ENCODE assay signal across 8 cellular contexts in the genomic region with DNA sequence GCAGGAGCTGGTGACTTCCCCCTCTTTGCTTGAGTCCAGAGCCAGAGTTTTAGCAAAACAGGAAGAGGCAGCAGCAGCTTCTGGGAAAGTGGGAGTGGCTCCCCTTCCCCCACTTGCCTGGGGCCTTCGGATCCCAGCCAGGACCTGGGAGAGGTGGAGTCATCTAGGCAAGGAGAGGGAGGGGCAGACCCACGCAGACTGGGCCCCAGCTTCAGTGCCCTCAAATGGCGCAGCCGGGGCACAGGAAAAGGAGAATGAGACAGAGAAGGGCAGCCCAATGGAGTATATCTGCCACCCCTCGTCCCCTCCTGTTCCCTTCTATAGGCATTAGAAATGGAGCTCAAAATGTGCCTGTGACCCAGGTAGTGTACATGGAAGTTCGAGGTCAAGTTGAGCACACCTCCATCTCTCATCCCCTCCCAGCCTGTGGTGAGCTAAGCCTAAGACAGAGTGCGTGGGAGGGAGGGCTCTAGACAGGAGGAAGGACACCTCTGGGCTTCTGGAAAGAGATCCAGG.
DNase-seq lines count a peak whose midpoint lies in the region; TF ChIP-seq lines count a peak whose summit lies in the region.

No MANE protein-coding gene starts in this region.

- peaks cover 10% of the 10 kb centered on the region for H3K27me3 Mint-ChIP-seq in nephron progenitor cell (ENCODE audit: low read depth, poor library complexity)

- no peak overlapping the region for H3K4me3 ChIP-seq in epithelial cell of esophagus (ENCODE audit: low read length)

- no peaks in the 10 kb centered on the region for H3K36me3 ChIP-seq in ES-I3 (ENCODE audit: insufficient read depth, low read length)

- TF ChIP-seq CTCF in epithelial cell of esophagus (IDR thresholded peaks at IDR 0.05; ENCODE audit: insufficient read depth, low read depth, low read length, missing control alignments) = no peak
- no peak for TF ChIP-seq CTCF in nephron progenitor cell (IDR thresholded peaks at IDR 0.05)

- no peak overlapping the region for H3K4me3 Mint-ChIP-seq in nephron progenitor cell

- H3K9ac ChIP-seq in ES-I3 (ENCODE audit: low read depth, low read length) = peak overlapping the region; percentile 22; the same call in 1 of the 2 replicates

- DNase-seq in RPMI8226 = peak; percentile 56
- DNase-seq in epithelial cell of esophagus (ENCODE audit: low read depth) = peak; percentile 91
- peak; percentile 50 for DNase-seq in nephron progenitor cell
- no peak for DNase-seq in activated gamma-delta T cell treated with Interleukin-2 at 50 U/mL for 16 hours
- no peak for DNase-seq in NCI-H510A (lab: John Stamatoyannopoulos, UW)
- DNase-seq in activated CD8-positive, alpha-beta memory T cell treated with anti-CD3 and anti-CD28 coated beads, Interleukin-2, amount 50 U/mL, for 48 hours = no peak
- DNase-seq in HuH-7 (ENCODE audit: low spot score) = no peak

- H3K36me3 Mint-ChIP-seq in nephron progenitor cell (ENCODE audit: low read depth) = no peaks in the 10 kb centered on the region

- H3K9me3 Mint-ChIP-seq in nephron progenitor cell = no peaks in the 10 kb centered on the region

- H3K4me1 ChIP-seq in ES-I3 (ENCODE audit: insufficient read depth, low read length) = peaks cover 27% of the 10 kb centered on the region

- peaks cover 91% of the 10 kb centered on the region for H3K4me1 Mint-ChIP-seq in nephron progenitor cell

- H3K9me3 ChIP-seq in ES-I3 (ENCODE audit: control insufficient read depth, insufficient read depth, low read length) = no peaks in the 10 kb centered on the region

- H3K27ac Mint-ChIP-seq in nephron progenitor cell = peak overlapping the region; percentile 92

Comparison
In these comparisons a context has a peak if more than half of its experiments do, and no peak if none do; other contexts are left out.
1. DNase-seq: peak in RPMI8226 (single experiment), epithelial cell of esophagus (single experiment) and nephron progenitor cell (single experiment); none in activated gamma-delta T cell treated with Interleukin-2 at 50 U/mL for 16 hours (single experiment), NCI-H510A (single experiment), activated CD8-positive, alpha-beta memory T cell treated with anti-CD3 and anti-CD28 coated beads, Interleukin-2, amount 50 U/mL, for 48 hours (single experiment) and HuH-7 (single experiment).